ENCODE assay signal across 8 cellular contexts in genomic region chr2:74690571-74690970, GRCh38. TPM values are rescaled to one million over a fixed set of nuclear protein-coding genes. Genes with fewer than 3 reads are reported as not detected.
DNase-seq lines count a peak whose midpoint lies in the region; TF ChIP-seq lines count a peak whose summit lies in the region.

No MANE protein-coding gene starts in this region.

- no peak overlapping the region for H3K4me2 ChIP-seq in neural progenitor cell

- no peaks in the 10 kb centered on the region for H3K9me3 Mint-ChIP-seq in neural progenitor cell
- no peaks in the 10 kb centered on the region for H3K9me3 Mint-ChIP-seq in activated T-helper 1 cell treated with anti-CD3 and anti-CD28 coated beads, Interleukin-12 subunit alpha, Interleukin-12 subunit beta, Interleukin-2, Interleukin-4 antibody, amounts not matched to agents 30 ng/mL and 10 ng/mL and 1 ng/mL, durations not matched to agents 14 hours and 24 hours and 36 hours

- H3K27me3 ChIP-seq in HAP-1 (ENCODE audit: low read depth) (peaks cover 8% of the 10 kb centered on the region), neural progenitor cell (no peaks in the 10 kb centered on the region)

- H3K27ac Mint-ChIP-seq in neural progenitor cell, result no peak overlapping the region
- no peak overlapping the region for H3K27ac Mint-ChIP-seq in activated T-helper 1 cell treated with anti-CD3 and anti-CD28 coated beads, Interleukin-12 subunit alpha, Interleukin-12 subunit beta, Interleukin-2, Interleukin-4 antibody, amounts not matched to agents 30 ng/mL and 10 ng/mL and 1 ng/mL, durations not matched to agents 14 hours and 24 hours and 36 hours

- H3K27ac ChIP-seq in 22Rv1 (no peak overlapping the region), neural progenitor cell (no peak overlapping the region)

- peak; percentile 71 for DNase-seq in EL
- DNase-seq in HAP-1 (ENCODE audit: low spot score in 2 of 2), result peak; percentile 54 to 67
- peak; percentile 47 for DNase-seq in NCI-H1105 treated with DMSO at 0.1 percent for 48 hours (lab: John Stamatoyannopoulos, UW)
- DNase-seq in SW480 (ENCODE audit: low spot score), result peak; percentile 75
- DNase-seq in fibroblast of the aortic adventitia (ENCODE audit: low read depth), result peak; percentile 85
- peak; percentile 77 for DNase-seq in neural progenitor cell (ENCODE audit: low spot score)
- no peak for DNase-seq in activated T-helper 1 cell treated with anti-CD3 and anti-CD28 coated beads, Interleukin-12 subunit alpha, Interleukin-12 subunit beta, Interleukin-2, Interleukin-4 antibody, amounts not matched to agents 30 ng/mL and 10 ng/mL and 1 ng/mL, durations not matched to agents 14 hours and 24 hours and 36 hours (ENCODE audit: low spot score)

- intact Hi-C loops in activated T-helper 1 cell treated with anti-CD3 and anti-CD28 coated beads, Interleukin-12 subunit alpha, Interleukin-12 subunit beta, Interleukin-2, Interleukin-4 antibody, amounts not matched to agents 30 ng/mL and 10 ng/mL and 1 ng/mL, durations not matched to agents 14 hours and 24 hours and 36 hours (cut with micrococcal nuclease), result loop anchor here (1.0 to 5.0 kb wide), 2 partner anchors 186 to 937 kb away; no protein-coding TSS in a partner anchor

- no peaks in the 10 kb centered on the region for H3K36me3 ChIP-seq in HAP-1 (replicated peaks)
- no peaks in the 10 kb centered on the region for H3K36me3 ChIP-seq in neural progenitor cell

- no peak overlapping the region for H3K9ac ChIP-seq in neural progenitor cell

- H3K4me3 ChIP-seq in HAP-1 (no peak overlapping the region), fibroblast of the aortic adventitia (ENCODE audit: low read depth, low read length) (no peak overlapping the region), neural progenitor cell (no peak overlapping the region)

- H3K27me3 Mint-ChIP-seq in neural progenitor cell (ENCODE audit: insufficient read depth, low read depth), result peaks cover 5% of the 10 kb centered on the region
- H3K27me3 Mint-ChIP-seq in activated T-helper 1 cell treated with anti-CD3 and anti-CD28 coated beads, Interleukin-12 subunit alpha, Interleukin-12 subunit beta, Interleukin-2, Interleukin-4 antibody, amounts not matched to agents 30 ng/mL and 10 ng/mL and 1 ng/mL, durations not matched to agents 14 hours and 24 hours and 36 hours (ENCODE audit: insufficient read depth), result peaks cover 13% of the 10 kb centered on the region

- H3K4me3 Mint-ChIP-seq in neural progenitor cell, result no peak overlapping the region
- H3K4me3 Mint-ChIP-seq in activated T-helper 1 cell treated with anti-CD3 and anti-CD28 coated beads, Interleukin-12 subunit alpha, Interleukin-12 subunit beta, Interleukin-2, Interleukin-4 antibody, amounts not matched to agents 30 ng/mL and 10 ng/mL and 1 ng/mL, durations not matched to agents 14 hours and 24 hours and 36 hours, result no peak overlapping the region

- TF ChIP-seq CTCF in 22Rv1 (IDR thresholded peaks at IDR 0.05), result peak; percentile 80
- peak; percentile 85 for TF ChIP-seq CTCF in fibroblast of the aortic adventitia (IDR thresholded peaks at IDR 0.05; ENCODE audit: insufficient read depth, low read length)
- TF ChIP-seq CTCF in neural progenitor cell (IDR thresholded peaks at IDR 0.05), result peak; percentile 90

- no peaks in the 10 kb centered on the region for H3K36me3 Mint-ChIP-seq in neural progenitor cell
- no peaks in the 10 kb centered on the region for H3K36me3 Mint-ChIP-seq in activated T-helper 1 cell treated with anti-CD3 and anti-CD28 coated beads, Interleukin-12 subunit alpha, Interleukin-12 subunit beta, Interleukin-2, Interleukin-4 antibody, amounts not matched to agents 30 ng/mL and 10 ng/mL and 1 ng/mL, durations not matched to agents 14 hours and 24 hours and 36 hours (ENCODE audit: low read depth)

- H3K79me2 ChIP-seq in neural progenitor cell (ENCODE audit: low read depth), result no peaks in the 10 kb centered on the region

- H4K20me1 ChIP-seq in neural progenitor cell (ENCODE audit: low read depth), result no peaks in the 10 kb centered on the region

- H3K4me1 Mint-ChIP-seq in neural progenitor cell, result no peaks in the 10 kb centered on the region
- H3K4me1 Mint-ChIP-seq in activated T-helper 1 cell treated with anti-CD3 and anti-CD28 coated beads, Interleukin-12 subunit alpha, Interleukin-12 subunit beta, Interleukin-2, Interleukin-4 antibody, amounts not matched to agents 30 ng/mL and 10 ng/mL and 1 ng/mL, durations not matched to agents 14 hours and 24 hours and 36 hours (ENCODE audit: low read depth), result no peaks in the 10 kb centered on the region

- H3F3A ChIP-seq in neural progenitor cell (ENCODE audit: low read depth), result no peaks in the 10 kb centered on the region

- H3K9me3 ChIP-seq in HAP-1 (no peaks in the 10 kb centered on the region), neural progenitor cell (ENCODE audit: low read depth) (no peaks in the 10 kb centered on the region)

- in situ Hi-C loops in HAP-1 (cut with MboI; ENCODE audit: low sequenced_read_pairs), result no loop called here

- H3K4me1 ChIP-seq in HAP-1 (no peaks in the 10 kb centered on the region), neural progenitor cell (no peaks in the 10 kb centered on the region)

- H2AFZ ChIP-seq in neural progenitor cell (replicated peaks), result no peak overlapping the region

RNA-seq across cellular contexts. Expression of gene SEMA4F, which starts 36.5 kb away (rescaled TPM):
- 2.8 and 3.6 TPM in 2 replicates for total RNA-seq in fibroblast of the aortic adventitia (ENCODE audit: low replicate concordance)
- total RNA-seq in neural progenitor cell (ENCODE audit: low replicate concordance), result 3.5 and 11.3 TPM in 2 replicates
- 2.4 and 3.2 TPM in 2 replicates for total RNA-seq in activated T-helper 1 cell treated with anti-CD3 and anti-CD28 coated beads, Interleukin-12 subunit alpha, Interleukin-12 subunit beta, Interleukin-2, Interleukin-4 antibody, amounts not matched to agents 30 ng/mL and 10 ng/mL and 1 ng/mL, durations not matched to agents 14 hours and 24 hours and 36 hours

RNA-seq across cellular contexts. Expression of gene M1AP, which starts 42.4 kb away (rescaled TPM):
- total RNA-seq in fibroblast of the aortic adventitia (ENCODE audit: low replicate concordance), result not detected in 2 replicates
- 0.75 and 3.7 TPM in 2 replicates for total RNA-seq in neural progenitor cell (ENCODE audit: low replicate concordance)
- total RNA-seq in activated T-helper 1 cell treated with anti-CD3 and anti-CD28 coated beads, Interleukin-12 subunit alpha, Interleukin-12 subunit beta, Interleukin-2, Interleukin-4 antibody, amounts not matched to agents 30 ng/mL and 10 ng/mL and 1 ng/mL, durations not matched to agents 14 hours and 24 hours and 36 hours, result 0.10 TPM in 1 of 2 replicates, not detected in the other
